ENCODE assay signal across 7 cellular contexts in the genomic region with DNA sequence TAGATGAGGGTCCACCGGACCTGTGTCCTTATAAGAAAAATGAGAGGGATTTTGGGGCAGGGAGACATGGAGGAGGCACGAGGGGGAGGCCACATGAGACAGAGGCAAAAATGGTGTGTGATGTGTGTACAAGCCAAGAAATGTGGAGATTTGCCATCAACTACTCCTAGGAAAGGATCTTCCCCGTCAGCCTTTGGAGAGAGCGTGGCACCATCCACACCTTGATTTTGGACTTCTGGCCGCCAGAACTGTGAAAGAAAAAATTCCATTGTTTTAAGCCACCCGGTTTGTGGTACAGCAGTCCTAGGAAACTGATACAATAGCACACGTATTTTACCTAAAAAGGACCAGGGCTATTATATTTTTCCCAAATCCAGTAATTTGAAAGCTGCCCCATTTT.
"Had no signal": no experiment of that assay in that cellular context is flagged by ENCODE, and none has a peak within 500 bp of the region (broad histone marks: within the 10 kb centered on the region; RNA-seq: fewer than 3 reads in every experiment).

No MANE protein-coding gene starts in this region.

- H3K4me3 Mint-ChIP-seq: IgD-negative memory B cell had no signal

- H3K27me3 Mint-ChIP-seq: IgD-negative memory B cell had no signal

- H3K27ac Mint-ChIP-seq: IgD-negative memory B cell had no signal

- DNase-seq: IMR-90, KBM-7, KG1 had no signal

- H3K4me1 Mint-ChIP-seq: IgD-negative memory B cell had no signal

- ATAC-seq: HepG2, K562 had no signal

- H3K27ac ChIP-seq: HL-60 had no signal

- H3K4me3 ChIP-seq: K562 had no signal

- H3K36me3 Mint-ChIP-seq: IgD-negative memory B cell had no signal
